In genomic region chr2:217399288-217399687, GRCh38 we compare ENCODE assay signal across 22 cellular contexts.
A peak's percentile ranks its signal among the peaks of the same experiment; 100 is the strongest.
DNase-seq lines count a peak whose midpoint lies in the region; ATAC-seq and TF ChIP-seq lines count a peak whose summit lies in the region.
"Had no signal": no experiment of that assay in that cellular context is flagged by ENCODE, and none has a peak within 500 bp of the region (broad histone marks: within the 10 kb centered on the region; RNA-seq: fewer than 3 reads in every experiment).

No MANE protein-coding gene starts in this region.

- no peak overlapping the region for H3K4me2 ChIP-seq in neuronal stem cell (ENCODE audit: insufficient read depth, low read length, poor library complexity, severe bottlenecking)
- H3K4me2 ChIP-seq: KMS-11 had no signal

- H4K8ac ChIP-seq in neuronal stem cell (ENCODE audit: low read depth, low read length): no peak overlapping the region

- no peaks in the 10 kb centered on the region for H3K9me3 ChIP-seq in neuronal stem cell (replicated peaks in 1 of 2; ENCODE audit: control insufficient read depth in 2 of 2, insufficient read depth in 1 of 2, low read depth in 1 of 2, low read length in 2 of 2)
- H3K9me3 ChIP-seq: upper lobe of right lung had no signal

- peaks cover 0 to 6% of the 10 kb centered on the region in 2 donors for H3K9me3 Mint-ChIP-seq in effector memory CD8-positive, alpha-beta T cell
- H3K9me3 Mint-ChIP-seq in activated CD4-positive, alpha-beta memory T cell treated with anti-CD3 and anti-CD28 coated beads, Interleukin-2, amount 10 ng/mL, durations not matched to agents 7 days and 5 days: no peaks in the 10 kb centered on the region
- H3K9me3 Mint-ChIP-seq: mesothelial cell of epicardium had no signal

- no peak for ATAC-seq in effector memory CD8-positive, alpha-beta T cell (replicated peaks)
- ATAC-seq in GM19035 (IDR thresholded peaks at IDR 0.05; ENCODE audit: unreplicated experiment): no peak
- ATAC-seq: activated T-cell treated with anti-CD3 and anti-CD28 coated beads, Interleukin-2, amount 50 U/mL, for 72 hours had no signal

- peak overlapping the region; percentile 73 for H2AFZ ChIP-seq in neuronal stem cell (ENCODE audit: low read length)

- no peak overlapping the region for H2BK120ac ChIP-seq in neuronal stem cell (ENCODE audit: low read depth, low read length)

- H3K4me1 Mint-ChIP-seq in effector memory CD8-positive, alpha-beta T cell (ENCODE audit: low read depth in 2 of 2): peaks cover 8 to 9% of the 10 kb centered on the region in 2 donors
- H3K4me1 Mint-ChIP-seq in activated CD4-positive, alpha-beta memory T cell treated with anti-CD3 and anti-CD28 coated beads, Interleukin-2, amount 10 ng/mL, durations not matched to agents 7 days and 5 days: peaks cover 7% of the 10 kb centered on the region

- POLR2A ChIA-PET in BJ (lab: Charles Lee): no interaction called here
- POLR2A ChIA-PET in activated CD4-positive, alpha-beta memory T cell treated with anti-CD3 and anti-CD28 coated beads, Interleukin-2, amount 10 ng/mL, durations not matched to agents 7 days and 5 days (lab: Charles Lee): no interaction called here

- H3K36me3 Mint-ChIP-seq in effector memory CD8-positive, alpha-beta T cell (ENCODE audit: insufficient read depth): no peaks in the 10 kb centered on the region
- peaks cover 3% of the 10 kb centered on the region for H3K36me3 Mint-ChIP-seq in activated CD4-positive, alpha-beta memory T cell treated with anti-CD3 and anti-CD28 coated beads, Interleukin-2, amount 10 ng/mL, durations not matched to agents 7 days and 5 days (ENCODE audit: low read depth)
- H3K36me3 Mint-ChIP-seq: mesothelial cell of epicardium had no signal

- H2BK5ac ChIP-seq in neuronal stem cell (ENCODE audit: low read length): no peak overlapping the region

- H3K27me3 Mint-ChIP-seq in effector memory CD8-positive, alpha-beta T cell: no peaks in the 10 kb centered on the region
- H3K27me3 Mint-ChIP-seq in activated CD4-positive, alpha-beta memory T cell treated with anti-CD3 and anti-CD28 coated beads, Interleukin-2, amount 10 ng/mL, durations not matched to agents 7 days and 5 days: no peaks in the 10 kb centered on the region
- H3K27me3 Mint-ChIP-seq: stimulated activated naive CD8-positive, alpha-beta T cell treated with anti-CD3 and anti-CD28 coated beads, Interleukin-15, Interleukin-2, amounts not matched to agents 100 ng/mL and 50 ng/mL, for 24 hours had no signal

- peaks cover 0 to 3% of the 10 kb centered on the region in 2 donors for H3K4me1 ChIP-seq in neuronal stem cell (ENCODE audit: control insufficient read depth in 2 of 2, insufficient read depth in 1 of 2, low read depth in 1 of 2, low read length in 2 of 2)
- H3K4me1 ChIP-seq: upper lobe of right lung had no signal

- no peak overlapping the region for H3K18ac ChIP-seq in neuronal stem cell (ENCODE audit: low read length)

- H3K27ac ChIP-seq in neuronal stem cell (replicated peaks; ENCODE audit: low read length): no peak overlapping the region
- H3K27ac ChIP-seq: KMS-11, upper lobe of right lung had no signal

- no peaks in the 10 kb centered on the region for H3K79me1 ChIP-seq in neuronal stem cell (ENCODE audit: low read depth, low read length)

- no peak overlapping the region for H3K14ac ChIP-seq in neuronal stem cell (ENCODE audit: low read length)

- H3K27ac Mint-ChIP-seq in effector memory CD8-positive, alpha-beta T cell: peak overlapping the region; percentile 83 to 88
- no peak overlapping the region for H3K27ac Mint-ChIP-seq in activated CD4-positive, alpha-beta memory T cell treated with anti-CD3 and anti-CD28 coated beads, Interleukin-2, amount 10 ng/mL, durations not matched to agents 7 days and 5 days
- H3K27ac Mint-ChIP-seq: activated T-cell treated with anti-CD3 and anti-CD28 coated beads, Interleukin-2, amount 50 U/mL, for 72 hours; mesothelial cell of epicardium had no signal

- H2AK5ac ChIP-seq in neuronal stem cell (ENCODE audit: low read depth, low read length): no peak overlapping the region

- peak; percentile 20 for DNase-seq in BJ (ENCODE audit: low read depth)
- DNase-seq in HT1080 (ENCODE audit: low read depth): peak; percentile 71
- no peak for DNase-seq in effector memory CD8-positive, alpha-beta T cell
- DNase-seq in neuronal stem cell (ENCODE audit: low spot score): no peak
- no peak for DNase-seq in stimulated activated CD4-positive, alpha-beta T cell treated with anti-CD3 and anti-CD28 coated beads, Interleukin-4, amount 100 ng/mL, for 4 hours
- no peak for DNase-seq in NCI-H446 (lab: John Stamatoyannopoulos, UW)
- DNase-seq in activated CD4-positive, alpha-beta memory T cell treated with anti-CD3 and anti-CD28 coated beads, Interleukin-2, amount 10 ng/mL, durations not matched to agents 7 days and 5 days: no peak
- DNase-seq: activated T-cell treated with anti-CD3 and anti-CD28 coated beads, Interleukin-2, amount 50 U/mL, for 72 hours; central memory CD4-positive, alpha-beta T cell; COR-L47; effector CD8-positive, alpha-beta T cell; hippocampal formation; NCI-H1417; NCI-H524 treated with DMSO at 0.1 percent for 48 hours; SHP77 treated with DMSO at 0.1 percent for 48 hours; upper lobe of right lung; WERI-Rb-1 had no signal

- H3K27me3 ChIP-seq in BJ (ENCODE audit: control insufficient read depth, insufficient read depth, low read length) (no peaks in the 10 kb centered on the region), neuronal stem cell (ENCODE audit: control insufficient read depth in 3 of 3, insufficient read depth in 3 of 3, low read depth in 1 of 3, low read length in 3 of 3) (no peaks in the 10 kb centered on the region)
- H3K27me3 ChIP-seq: upper lobe of right lung had no signal

- H4K91ac ChIP-seq in neuronal stem cell (ENCODE audit: low read depth, low read length, poor library complexity): no peak overlapping the region

- no peak overlapping the region for H3K9ac ChIP-seq in neuronal stem cell (ENCODE audit: low read depth, low read length, poor library complexity)
- H3K9ac ChIP-seq: KMS-11 had no signal

- H3K4ac ChIP-seq in neuronal stem cell (ENCODE audit: low read length): no peak overlapping the region

- no peak overlapping the region for H3K4me3 Mint-ChIP-seq in effector memory CD8-positive, alpha-beta T cell
- no peak overlapping the region for H3K4me3 Mint-ChIP-seq in activated CD4-positive, alpha-beta memory T cell treated with anti-CD3 and anti-CD28 coated beads, Interleukin-2, amount 10 ng/mL, durations not matched to agents 7 days and 5 days
- H3K4me3 Mint-ChIP-seq: mesothelial cell of epicardium; neural crest cell; stimulated activated naive CD8-positive, alpha-beta T cell treated with anti-CD3 and anti-CD28 coated beads, Interleukin-15, Interleukin-2, amounts not matched to agents 100 ng/mL and 50 ng/mL, for 24 hours had no signal

- H3K4me3 ChIP-seq in BJ (ENCODE audit: low read depth, low read length) (no peak overlapping the region), neuronal stem cell (ENCODE audit: low read length in 2 of 2) (no peak overlapping the region)
- H3K4me3 ChIP-seq: upper lobe of right lung had no signal

- H3K36me3 ChIP-seq in BJ (ENCODE audit: control insufficient read depth, insufficient read depth, low read length) (no peaks in the 10 kb centered on the region), neuronal stem cell (replicated peaks in 1 of 2; ENCODE audit: control insufficient read depth in 2 of 2, insufficient read depth in 2 of 2, low read length in 2 of 2) (no peaks in the 10 kb centered on the region)
- H3K36me3 ChIP-seq: upper lobe of right lung, WERI-Rb-1 had no signal

- no peak overlapping the region for H2BK12ac ChIP-seq in neuronal stem cell (ENCODE audit: low read length)

- no CpG with 5 or more reads among the region's 5 CpGs for WGBS in neuronal stem cell (ENCODE audit: extremely low coverage in 2 of 2, insufficient read length in 2 of 2, insufficient replicate concordance in 1 of 2), 2 donors

- CTCF ChIA-PET in BJ (lab: Yijun Ruan, JAX): no interaction called here
- CTCF ChIA-PET in activated CD4-positive, alpha-beta memory T cell treated with anti-CD3 and anti-CD28 coated beads, Interleukin-2, amount 10 ng/mL, durations not matched to agents 7 days and 5 days (lab: Charles Lee): no interaction called here

- TF ChIP-seq CTCF in BJ (IDR thresholded peaks at IDR 0.05; ENCODE audit: insufficient read depth, low read depth, low read length): no peak

- H3K23ac ChIP-seq in neuronal stem cell (ENCODE audit: low read depth, low read length, poor library complexity): no peak overlapping the region

- H2BK15ac ChIP-seq in neuronal stem cell (ENCODE audit: low read length): no peak overlapping the region

Comparison
In these comparisons a context has a peak if more than half of its experiments do, and no peak if none do; other contexts are left out.
1. DNase-seq: peak in BJ (single experiment) and HT1080 (single experiment); none in effector memory CD8-positive, alpha-beta T cell (0 of 3), neuronal stem cell (single experiment), stimulated activated CD4-positive, alpha-beta T cell treated with anti-CD3 and anti-CD28 coated beads, Interleukin-4, amount 100 ng/mL, for 4 hours (0 of 2), NCI-H446 (0 of 2) and activated CD4-positive, alpha-beta memory T cell treated with anti-CD3 and anti-CD28 coated beads, Interleukin-2, amount 10 ng/mL, durations not matched to agents 7 days and 5 days (single experiment).